9 cellular contexts compared by ENCODE assay signal in the genomic region with DNA sequence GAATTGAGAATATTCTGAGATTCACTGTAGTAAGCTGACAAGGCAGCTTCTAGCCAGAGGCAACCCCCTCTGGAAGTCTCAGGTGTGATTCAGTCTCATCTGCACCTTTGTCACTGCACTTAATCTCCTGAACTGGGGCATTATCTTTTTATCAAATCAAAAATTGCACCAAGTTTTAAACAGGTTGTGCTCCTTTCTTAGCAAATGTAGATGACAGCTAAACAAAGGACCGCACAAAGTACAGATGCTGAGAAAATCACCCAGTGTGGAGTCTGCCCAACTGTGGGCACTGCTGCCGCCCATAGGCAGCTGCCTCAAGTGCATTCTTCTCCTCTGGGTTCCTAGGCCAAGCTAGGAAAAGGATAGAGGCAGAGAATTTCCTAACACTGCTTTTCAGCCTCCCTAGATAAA. TPM values are rescaled to one million over a fixed set of nuclear protein-coding genes. Genes with fewer than 3 reads are reported as not detected.
DNase-seq lines count a peak whose midpoint lies in the region; FAIRE-seq and TF ChIP-seq lines count a peak whose summit lies in the region.
"Had no signal": no experiment of that assay in that cellular context is flagged by ENCODE, and none has a peak within 500 bp of the region (broad histone marks: within the 10 kb centered on the region; RNA-seq: fewer than 3 reads in every experiment).

No MANE protein-coding gene starts in this region.

- FAIRE-seq in H54 (lab: Jason Lieb, UNC): peak; percentile 38

- no peak overlapping the region for H3K4me3 ChIP-seq in esophagus muscularis mucosa
- H3K4me3 ChIP-seq: ovary had no signal

- peak; percentile 22 for TF ChIP-seq CTCF in C4-2B (conservative IDR thresholded peaks at IDR 0.05)
- no peak for TF ChIP-seq CTCF in esophagus muscularis mucosa (IDR thresholded peaks at IDR 0.05)

- DNase-seq in H54 (ENCODE audit: insufficient read length, low spot score): no peak
- DNase-seq in SHP77 treated with DMSO at 0.1 percent for 48 hours (lab: John Stamatoyannopoulos, UW): peak; percentile 25
- DNase-seq in iPS-NIHi11 (ENCODE audit: low spot score): peak; percentile 65
- no peak for DNase-seq in T-helper 2 cell treated with Interferon-gamma antibody and Interleukin-4, amounts not matched to agents 5 μg/mL and 100 μg/mL, for 36 hours (ENCODE audit: low spot score)
- DNase-seq in NCI-H1048 (lab: John Stamatoyannopoulos, UW): no peak
- DNase-seq in esophagus muscularis mucosa (ENCODE audit: extremely low spot score): no peak
- no peak for DNase-seq in activated CD4-positive, alpha-beta T cell treated with anti-CD3 and anti-CD28 coated beads, Interleukin-2, amount 50 U/mL, for 4 hours

- no peak overlapping the region for H3K27ac ChIP-seq in C4-2B
- H3K27ac ChIP-seq in esophagus muscularis mucosa (replicated peaks in 1 of 4): no peak overlapping the region
- H3K27ac ChIP-seq: ovary had no signal

- H3K27me3 Mint-ChIP-seq in T-helper 2 cell treated with Interferon-gamma antibody and Interleukin-4, amounts not matched to agents 5 μg/mL and 100 μg/mL, for 36 hours (ENCODE audit: low read depth): no peaks in the 10 kb centered on the region

- no peak for TF ChIP-seq EP300 in esophagus muscularis mucosa (IDR thresholded peaks at IDR 0.05)

- H3K9me3 Mint-ChIP-seq in T-helper 2 cell treated with Interferon-gamma antibody and Interleukin-4, amounts not matched to agents 5 μg/mL and 100 μg/mL, for 36 hours: peaks cover 18% of the 10 kb centered on the region

- no peaks in the 10 kb centered on the region for H3K4me1 ChIP-seq in esophagus muscularis mucosa

- H3K4me1 Mint-ChIP-seq in T-helper 2 cell treated with Interferon-gamma antibody and Interleukin-4, amounts not matched to agents 5 μg/mL and 100 μg/mL, for 36 hours (ENCODE audit: low read depth): peaks cover 8% of the 10 kb centered on the region

- H3K27ac Mint-ChIP-seq in T-helper 2 cell treated with Interferon-gamma antibody and Interleukin-4, amounts not matched to agents 5 μg/mL and 100 μg/mL, for 36 hours: no peak overlapping the region

- no peaks in the 10 kb centered on the region for H3K27me3 ChIP-seq in esophagus muscularis mucosa
- H3K27me3 ChIP-seq: ovary had no signal

- H3K36me3 Mint-ChIP-seq in T-helper 2 cell treated with Interferon-gamma antibody and Interleukin-4, amounts not matched to agents 5 μg/mL and 100 μg/mL, for 36 hours (ENCODE audit: low read depth): peaks cover 50% of the 10 kb centered on the region

- no peak overlapping the region for H3K4me3 Mint-ChIP-seq in T-helper 2 cell treated with Interferon-gamma antibody and Interleukin-4, amounts not matched to agents 5 μg/mL and 100 μg/mL, for 36 hours

- no peaks in the 10 kb centered on the region for H3K9me3 ChIP-seq in esophagus muscularis mucosa
- H3K9me3 ChIP-seq: ovary had no signal

- H3K36me3 ChIP-seq in esophagus muscularis mucosa: no peaks in the 10 kb centered on the region
- H3K36me3 ChIP-seq: ovary had no signal

- WGBS in esophagus muscularis mucosa: 69% methylated on average over 2 of the region's 2 CpGs

- intact Hi-C loops in esophagus muscularis mucosa (cut with DNase I): no loop called here

- TF ChIP-seq POLR2A in H54 (IDR thresholded peaks at IDR 0.05; ENCODE audit: low read depth, low read length) (no peak), esophagus muscularis mucosa (IDR thresholded peaks at IDR 0.05; ENCODE audit: low read depth) (no peak)

RNA-seq across cellular contexts. Expression of gene STARD4, which starts 51.1 kb away (rescaled TPM):
- total RNA-seq in esophagus muscularis mucosa: 1 to 10 TPM; 4.2 to 8.6 (median 6.8) TPM

Comparison
In these comparisons a context has a peak if more than half of its experiments do, and no peak if none do; other contexts are left out.
1. DNase-seq: peak in SHP77 treated with DMSO at 0.1 percent for 48 hours (single experiment) and iPS-NIHi11 (single experiment); none in H54 (single experiment), T-helper 2 cell treated with Interferon-gamma antibody and Interleukin-4, amounts not matched to agents 5 μg/mL and 100 μg/mL, for 36 hours (single experiment), NCI-H1048 (single experiment), esophagus muscularis mucosa (single experiment) and activated CD4-positive, alpha-beta T cell treated with anti-CD3 and anti-CD28 coated beads, Interleukin-2, amount 50 U/mL, for 4 hours (0 of 2).